In genomic region chr11:8342821-8343681, GRCh38 we compare ENCODE assay signal across 10 cellular contexts.
A peak's percentile ranks its signal among the peaks of the same experiment; 100 is the strongest.
DNase-seq lines count a peak whose midpoint lies in the region; ATAC-seq and TF ChIP-seq lines count a peak whose summit lies in the region.
"Had no signal": no experiment of that assay in that cellular context is flagged by ENCODE, and none has a peak within 500 bp of the region (broad histone marks: within the 10 kb centered on the region; RNA-seq: fewer than 3 reads in every experiment).

No MANE protein-coding gene starts in this region.

- H3K4me1 Mint-ChIP-seq in activated naive CD8-positive, alpha-beta T cell treated with anti-CD3 and anti-CD28 coated beads for 36 hours = peaks cover 7% of the 10 kb centered on the region
- no peaks in the 10 kb centered on the region for H3K4me1 Mint-ChIP-seq in immature natural killer cell

- no peaks in the 10 kb centered on the region for H3K36me3 Mint-ChIP-seq in activated naive CD8-positive, alpha-beta T cell treated with anti-CD3 and anti-CD28 coated beads for 36 hours
- H3K36me3 Mint-ChIP-seq in immature natural killer cell = no peaks in the 10 kb centered on the region

- H3K4me3 Mint-ChIP-seq in activated naive CD8-positive, alpha-beta T cell treated with anti-CD3 and anti-CD28 coated beads for 36 hours = no peak overlapping the region
- no peak overlapping the region for H3K4me3 Mint-ChIP-seq in immature natural killer cell

- intact Hi-C loops in left ventricle myocardium inferior (cut with micrococcal nuclease) = no loop called here

- H3K27me3 ChIP-seq in left ventricle myocardium inferior (ENCODE audit: low read depth) = peaks cover 14% of the 10 kb centered on the region

- no peaks in the 10 kb centered on the region for H3K9me3 ChIP-seq in left ventricle myocardium inferior (replicated peaks)

- H3K4me1 ChIP-seq in left ventricle myocardium inferior = no peaks in the 10 kb centered on the region

- peak; percentile 87 for ATAC-seq in HG03045 (IDR thresholded peaks at IDR 0.05; ENCODE audit: unreplicated experiment)

- DNase-seq in GM10266 (ENCODE audit: extremely low spot score) = peak; percentile 62
- DNase-seq in GM19240 (ENCODE audit: insufficient read length, low spot score) = peak; percentile 64
- DNase-seq in activated naive CD8-positive, alpha-beta T cell treated with anti-CD3 and anti-CD28 coated beads for 36 hours = peak; percentile 33
- no peak for DNase-seq in left ventricle myocardium inferior
- no peak for DNase-seq in cerebellar nuclear complex (lab: John Stamatoyannopoulos, UW)
- DNase-seq in immature natural killer cell = no peak
- no peak for DNase-seq in dedifferentiated amniotic fluid mesenchymal stem cell (ENCODE audit: extremely low spot score)
- DNase-seq: GDM1, NCI-H1417 had no signal

- no peaks in the 10 kb centered on the region for H3K36me3 ChIP-seq in left ventricle myocardium inferior

- TF ChIP-seq CTCF in GM10266 (IDR thresholded peaks at IDR 0.05; ENCODE audit: control insufficient read depth, insufficient read depth, low read depth, missing control alignments) (no peak), left ventricle myocardium inferior (IDR thresholded peaks at IDR 0.05; ENCODE audit: borderline replicate concordance) (no peak)

- H3K27me3 Mint-ChIP-seq in activated naive CD8-positive, alpha-beta T cell treated with anti-CD3 and anti-CD28 coated beads for 36 hours = peaks cover 7% of the 10 kb centered on the region
- H3K27me3 Mint-ChIP-seq in immature natural killer cell (ENCODE audit: low read depth in 3 of 3) = peaks cover 0 to 2% (median 0%) of the 10 kb centered on the region in 3 donors

- H3K4me3 ChIP-seq in left ventricle myocardium inferior = no peak overlapping the region

- H3K27ac ChIP-seq in left ventricle myocardium inferior (replicated peaks) = no peak overlapping the region

- peaks cover 2% of the 10 kb centered on the region for H3K9me3 Mint-ChIP-seq in activated naive CD8-positive, alpha-beta T cell treated with anti-CD3 and anti-CD28 coated beads for 36 hours
- no peaks in the 10 kb centered on the region for H3K9me3 Mint-ChIP-seq in immature natural killer cell

- no peak overlapping the region for H3K27ac Mint-ChIP-seq in activated naive CD8-positive, alpha-beta T cell treated with anti-CD3 and anti-CD28 coated beads for 36 hours
- no peak overlapping the region for H3K27ac Mint-ChIP-seq in immature natural killer cell

Comparison
In these comparisons a context has a peak if more than half of its experiments do, and no peak if none do; other contexts are left out.
1. DNase-seq: peak in GM10266 (single experiment), GM19240 (single experiment) and activated naive CD8-positive, alpha-beta T cell treated with anti-CD3 and anti-CD28 coated beads for 36 hours (single experiment); none in left ventricle myocardium inferior (single experiment), cerebellar nuclear complex (0 of 2), immature natural killer cell (0 of 3) and dedifferentiated amniotic fluid mesenchymal stem cell (single experiment).